Comparison of ENCODE assay signal across 14 cellular contexts in the genomic region with DNA sequence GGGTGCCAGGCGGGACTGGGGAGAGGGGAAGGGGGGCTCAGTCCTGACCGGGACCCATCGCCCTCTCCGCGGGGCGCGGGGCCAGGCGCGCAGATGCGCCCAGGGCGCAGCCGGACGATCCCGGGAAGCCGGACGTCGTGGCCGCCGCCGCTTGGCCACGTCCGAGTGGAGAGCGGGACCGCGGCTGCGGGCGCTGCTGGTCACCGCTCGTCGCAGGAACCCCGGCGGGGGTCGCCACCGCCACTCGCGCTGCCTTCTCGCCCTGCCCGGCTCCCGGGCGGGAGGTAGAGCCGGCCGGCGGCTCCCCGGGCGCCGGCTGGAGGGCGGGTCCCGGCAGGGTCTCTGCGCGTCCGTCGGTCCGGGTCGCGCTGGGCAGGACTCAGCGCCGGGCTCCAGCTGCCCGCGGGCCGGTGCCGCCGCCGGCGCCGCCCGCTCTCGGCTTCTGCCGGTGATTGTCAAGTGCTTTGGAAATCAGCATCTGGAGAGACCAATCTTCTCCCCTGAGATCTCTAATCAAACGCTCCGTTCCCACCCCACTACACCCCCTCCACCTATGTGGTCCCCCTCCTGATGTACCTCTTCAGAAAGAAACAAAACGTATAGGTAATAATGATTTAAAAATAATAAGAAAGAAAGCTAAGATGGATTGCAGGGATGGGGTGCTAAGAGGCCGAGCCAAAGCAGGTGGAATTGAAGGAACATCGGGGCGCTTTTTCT.
DNase-seq lines count a peak whose midpoint lies in the region; ATAC-seq and TF ChIP-seq lines count a peak whose summit lies in the region.
"Had no signal": no experiment of that assay in that cellular context is flagged by ENCODE, and none has a peak within 500 bp of the region (broad histone marks: within the 10 kb centered on the region; RNA-seq: fewer than 3 reads in every experiment).

No MANE protein-coding gene starts in this region.

- no peaks in the 10 kb centered on the region for H3K9me3 ChIP-seq in SK-N-SH
- no peaks in the 10 kb centered on the region for H3K9me3 ChIP-seq in hepatocyte (ENCODE audit: low read depth)

- no peaks in the 10 kb centered on the region for H3K79me2 ChIP-seq in SK-N-SH (ENCODE audit: insufficient read depth)
- H3K79me2 ChIP-seq in hepatocyte: no peaks in the 10 kb centered on the region

- H3K27ac ChIP-seq in SK-N-SH (ENCODE audit: low read depth in 2 of 2, low read length in 1 of 2): peak overlapping the region in 1 of 2 experiments; percentile 34; a peak in 2 of 4 replicates
- no peak overlapping the region for H3K27ac ChIP-seq in hepatocyte

- TF ChIP-seq EP300 in SK-N-SH (IDR thresholded peaks at IDR 0.05; ENCODE audit: borderline replicate concordance in 1 of 2, low read depth in 1 of 2, low read length in 1 of 2): no peak

- no peak overlapping the region for H3K9ac ChIP-seq in SK-N-SH

- peaks cover 33% of the 10 kb centered on the region for H3K27me3 ChIP-seq in SK-N-SH (ENCODE audit: insufficient read depth)
- peaks cover 83% of the 10 kb centered on the region for H3K27me3 ChIP-seq in hepatocyte

- H3K36me3 ChIP-seq in SK-N-SH (replicated peaks in 1 of 2; ENCODE audit: control insufficient read depth in 1 of 2, insufficient read depth in 2 of 2, low read length in 1 of 2) (no peaks in the 10 kb centered on the region), hepatocyte (replicated peaks; ENCODE audit: insufficient read depth, low read depth) (no peaks in the 10 kb centered on the region)

- H3K4me1 ChIP-seq in SK-N-SH (ENCODE audit: control insufficient read depth in 1 of 2, insufficient read depth in 2 of 2, low read depth in 1 of 2, low read length in 1 of 2) (peaks cover 8 to 23% of the 10 kb centered on the region in 2 experiments; a peak in 3 of 4 replicates), hepatocyte (ENCODE audit: insufficient read depth) (no peaks in the 10 kb centered on the region)

- peak overlapping the region; percentile 57 to 59; a peak in 3 of 4 replicates for H3K4me3 ChIP-seq in SK-N-SH (ENCODE audit: low read depth in 2 of 2, low read length in 1 of 2)
- H3K4me3 ChIP-seq in hepatocyte: no peak overlapping the region

- 2% methylated on average over 18 of the region's 74 CpGs for WGBS in SK-N-SH (ENCODE audit: low lambda C conversion rate)
- 2% methylated on average over 43 of the region's 74 CpGs for WGBS in hepatocyte (ENCODE audit: low lambda C conversion rate, missing lambda C conversion rate)

- H3F3A ChIP-seq in SK-N-SH (replicated peaks; ENCODE audit: insufficient read depth): peaks cover 3% of the 10 kb centered on the region

- TF ChIP-seq CTCF in GM20000 (IDR thresholded peaks at IDR 0.05; ENCODE audit: extremely low read depth, missing control alignments) (no peak), SK-N-SH (IDR thresholded peaks at IDR 0.05) (no peak), hepatocyte (IDR thresholded peaks at IDR 0.05; ENCODE audit: poor library complexity) (no peak)

- DNase-seq in GM20000 (ENCODE audit: low spot score): peak; percentile 15
- DNase-seq in SK-N-SH: peak; percentile 72
- DNase-seq in hepatocyte (ENCODE audit: low spot score): no peak
- no peak for DNase-seq in sciatic nerve (ENCODE audit: low spot score)
- no peak for DNase-seq in NOMO-1 treated with DMSO at 0.1 percent for 48 hours (lab: John Stamatoyannopoulos, UW; ENCODE audit: unreplicated experiment)
- no peak for DNase-seq in HuH-7.5 (ENCODE audit: low spot score)
- no peak for DNase-seq in HCEC 1CT
- DNase-seq: activated T-cell treated with anti-CD3 and anti-CD28 coated beads, Interleukin-2, amount 50 U/mL, for 1 hour; cerebellar nuclear complex; GDM1; hippocampal formation; NK-92 treated with Interleukin-12 subunit alpha and Interleukin-12 subunit beta, amount 100 ng/mL, for 24 hours; occipital lobe had no signal

- POLR2A ChIA-PET in SK-N-SH (lab: Yijun Ruan, JAX): interaction anchor here (1.5 kb wide), 1 partner anchor 228 kb away, joined by 3 read pairs; no protein-coding TSS in a partner anchor

- H3K9me2 ChIP-seq in SK-N-SH (no peaks in the 10 kb centered on the region), hepatocyte (replicated peaks; ENCODE audit: insufficient read depth) (no peaks in the 10 kb centered on the region)

- peak overlapping the region; percentile 70; the same call in 1 of the 2 replicates for H2AFZ ChIP-seq in SK-N-SH (ENCODE audit: low read depth)
- H2AFZ ChIP-seq in hepatocyte: no peak overlapping the region

- no peak for TF ChIP-seq RAD21 in SK-N-SH (IDR thresholded peaks at IDR 0.05; ENCODE audit: low read length)

- intact Hi-C loops in sciatic nerve (cut with DNase I): no loop called here

- peak; percentile 17 for ATAC-seq in sciatic nerve
- ATAC-seq in GM21723 (IDR thresholded peaks at IDR 0.05; ENCODE audit: unreplicated experiment): no peak

- CTCF ChIA-PET in SK-N-SH (lab: Yijun Ruan, JAX): interaction anchor here (0.6 to 2.3 kb wide), 7 partner anchors 18 to 767 kb away, joined by 3 to 7 read pairs (median 3); no protein-coding TSS in a partner anchor

- H4K20me1 ChIP-seq in SK-N-SH (ENCODE audit: insufficient read depth): no peaks in the 10 kb centered on the region
- no peaks in the 10 kb centered on the region for H4K20me1 ChIP-seq in hepatocyte (ENCODE audit: insufficient read depth, poor library complexity, severe bottlenecking)

- peak overlapping the region; percentile 83 for H3K4me2 ChIP-seq in SK-N-SH
- H3K4me2 ChIP-seq in hepatocyte: peak overlapping the region; percentile 72

TF ChIP-seq in SK-N-SH, 30 proteins besides CTCF, POLR2A, EP300 and RAD21:
- TF ChIP-seq, protein P1, sequence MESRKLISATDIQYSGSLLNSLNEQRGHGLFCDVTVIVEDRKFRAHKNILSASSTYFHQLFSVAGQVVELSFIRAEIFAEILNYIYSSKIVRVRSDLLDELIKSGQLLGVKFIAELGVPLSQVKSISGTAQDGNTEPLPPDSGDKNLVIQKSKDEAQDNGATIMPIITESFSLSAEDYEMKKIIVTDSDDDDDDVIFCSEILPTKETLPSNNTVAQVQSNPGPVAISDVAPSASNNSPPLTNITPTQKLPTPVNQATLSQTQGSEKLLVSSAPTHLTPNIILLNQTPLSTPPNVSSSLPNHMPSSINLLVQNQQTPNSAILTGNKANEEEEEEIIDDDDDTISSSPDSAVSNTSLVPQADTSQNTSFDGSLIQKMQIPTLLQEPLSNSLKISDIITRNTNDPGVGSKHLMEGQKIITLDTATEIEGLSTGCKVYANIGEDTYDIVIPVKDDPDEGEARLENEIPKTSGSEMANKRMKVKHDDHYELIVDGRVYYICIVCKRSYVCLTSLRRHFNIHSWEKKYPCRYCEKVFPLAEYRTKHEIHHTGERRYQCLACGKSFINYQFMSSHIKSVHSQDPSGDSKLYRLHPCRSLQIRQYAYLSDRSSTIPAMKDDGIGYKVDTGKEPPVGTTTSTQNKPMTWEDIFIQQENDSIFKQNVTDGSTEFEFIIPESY (IDR thresholded peaks at IDR 0.05; ENCODE audit: borderline replicate concordance, low read depth): no peak
- TF ChIP-seq USF2 (IDR thresholded peaks at IDR 0.05; ENCODE audit: borderline replicate concordance, low read depth, low read length) (no peak), CHD2 (IDR thresholded peaks at IDR 0.05; ENCODE audit: low read length, partially characterized antibody) (no peak), ELF1 (IDR thresholded peaks at IDR 0.05) (no peak), TAF1 (IDR thresholded peaks at IDR 0.05; ENCODE audit: borderline replicate concordance, low read depth, low read length) (no peak), JUND (IDR thresholded peaks at IDR 0.05) (no peak), MXI1 (IDR thresholded peaks at IDR 0.05; ENCODE audit: low read depth, low read length) (no peak), MAX (IDR thresholded peaks at IDR 0.05; ENCODE audit: low read depth) (no peak), MEF2A (IDR thresholded peaks at IDR 0.05; ENCODE audit: borderline replicate concordance, low read depth) (no peak), SIN3A (IDR thresholded peaks at IDR 0.05; ENCODE audit: borderline replicate concordance, low read depth, low read length) (no peak), RFX5 (IDR thresholded peaks at IDR 0.05; ENCODE audit: low read length) (no peak)

Comparison
In these comparisons a context has a peak if more than half of its experiments do, and no peak if none do; other contexts are left out.
1. DNase-seq: peak in GM20000 (single experiment) and SK-N-SH (single experiment); none in hepatocyte (single experiment), sciatic nerve (single experiment), NOMO-1 treated with DMSO at 0.1 percent for 48 hours (single experiment), HuH-7.5 (single experiment) and HCEC 1CT (single experiment).